8 cellular contexts compared by ENCODE assay signal in the genomic region with DNA sequence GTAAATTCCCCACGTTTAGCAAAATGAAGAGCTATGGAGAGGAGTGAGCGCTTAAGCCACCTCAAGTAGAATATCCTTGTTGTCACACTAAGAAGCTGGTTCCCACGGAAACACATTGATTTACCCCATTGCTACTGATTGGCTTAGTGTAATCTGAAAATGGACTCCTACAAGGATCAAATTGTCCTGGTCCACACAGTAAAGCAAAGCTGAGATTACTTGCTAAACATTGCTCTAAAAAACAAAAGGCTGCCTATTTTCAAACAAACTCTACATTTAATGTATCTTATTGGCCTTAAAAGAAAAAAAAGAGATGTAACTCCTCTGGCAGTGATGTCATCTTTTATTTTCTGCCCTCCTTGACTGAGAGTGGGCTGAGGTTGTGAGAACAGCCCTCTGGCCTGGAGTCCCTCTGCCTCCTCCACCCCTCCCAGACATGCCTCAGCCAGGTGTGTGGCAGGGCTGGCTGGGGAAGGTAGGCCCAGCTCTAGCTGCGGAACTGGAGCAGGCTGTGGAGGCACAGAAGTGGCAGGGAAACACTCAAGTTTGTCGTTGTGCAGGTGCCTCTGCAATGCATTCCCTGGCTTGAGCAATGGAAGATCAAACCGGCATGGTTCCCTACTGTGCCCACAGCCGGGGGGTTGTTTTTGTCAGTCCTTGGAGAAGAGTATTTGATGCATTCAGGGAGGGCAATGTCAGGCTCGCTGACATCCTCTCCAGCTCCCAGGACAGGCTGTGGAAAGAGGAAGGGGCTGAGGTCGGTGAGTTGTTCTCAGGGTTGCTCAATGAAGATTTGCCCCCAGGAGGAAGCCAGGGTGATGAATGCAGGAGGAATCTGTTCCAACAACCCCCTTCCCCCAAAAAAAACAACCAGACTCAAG. TPM values are rescaled to one million over a fixed set of nuclear protein-coding genes. Genes with fewer than 3 reads are reported as not detected.
DNase-seq lines count a peak whose midpoint lies in the region; ATAC-seq and TF ChIP-seq lines count a peak whose summit lies in the region.

No MANE protein-coding gene starts in this region.

- H3K27me3 Mint-ChIP-seq in CD4-positive, alpha-beta T cell, result no peaks in the 10 kb centered on the region

- no peaks in the 10 kb centered on the region for H3K9me3 ChIP-seq in CD4-positive, alpha-beta T cell (ENCODE audit: control insufficient read depth, low read length)

- peak overlapping the region; percentile 32 for H3K4me3 Mint-ChIP-seq in CD4-positive, alpha-beta T cell

- peaks cover 67% of the 10 kb centered on the region for H3K36me3 Mint-ChIP-seq in CD4-positive, alpha-beta T cell (ENCODE audit: low read depth)
- H3K36me3 Mint-ChIP-seq in activated naive CD4-positive, alpha-beta T cell treated with anti-CD3 and anti-CD28 coated beads, Interleukin-2, amount 50 U/mL, for 72 hours, result peaks cover 33 to 46% of the 10 kb centered on the region in 2 donors

- no peaks in the 10 kb centered on the region for H3K27me3 ChIP-seq in CD4-positive, alpha-beta T cell (ENCODE audit: control insufficient read depth, insufficient read depth, low read length)

- H3K27ac ChIP-seq in CD4-positive, alpha-beta T cell (ENCODE audit: low read depth, low read length), result peak overlapping the region; percentile 51

- POLR2A ChIA-PET in CD4-positive, alpha-beta T cell (lab: Charles Lee), result interaction anchor here (0.6 to 5.9 kb wide), 18 partner anchors 9 to 303 kb away, joined by 3 to 76 read pairs (median 4); a partner anchor contains a TSS

- H3K4me1 Mint-ChIP-seq in CD4-positive, alpha-beta T cell (ENCODE audit: low read depth), result peaks cover 62% of the 10 kb centered on the region

- in situ Hi-C loops in KBM-7 (cut with MboI; ENCODE audit: low pct_unique_long_range_greater_than_20kb, low sequenced_read_pairs), result no loop called here

- no peak for TF ChIP-seq CTCF in CD4-positive, alpha-beta T cell (IDR thresholded peaks at IDR 0.05)

- peak; percentile 31 for ATAC-seq in CD4-positive, alpha-beta T cell (ENCODE audit: poor library complexity)
- ATAC-seq in activated naive CD4-positive, alpha-beta T cell treated with anti-CD3 and anti-CD28 coated beads, Interleukin-2, amount 50 U/mL, for 72 hours, result no peak
- peak; percentile 44 for ATAC-seq in Right ventricle myocardium superior (ENCODE audit: poor library complexity)
- no peak for ATAC-seq in GM19328 (IDR thresholded peaks at IDR 0.05; ENCODE audit: unreplicated experiment)
- ATAC-seq in GM19467 (IDR thresholded peaks at IDR 0.05; ENCODE audit: unreplicated experiment), result no peak

- peak in 2 of 10 experiments; percentile 22 to 55 for DNase-seq in CD4-positive, alpha-beta T cell
- peak; percentile 55 for DNase-seq in KBM-7
- DNase-seq in activated naive CD4-positive, alpha-beta T cell treated with anti-CD3 and anti-CD28 coated beads, Interleukin-2, amount 50 U/mL, for 72 hours (ENCODE audit: low spot score in 2 of 2), result no peak
- DNase-seq in Right ventricle myocardium superior, result no peak
- DNase-seq in renal cortical epithelial cell (ENCODE audit: low read depth), result peak; percentile 82
- DNase-seq in GM03348 (ENCODE audit: low spot score), result no peak

- intact Hi-C loops in CD4-positive, alpha-beta T cell (cut with DNase I, micrococcal nuclease), result loop anchor here (2.0 to 5.0 kb wide), 4 partner anchors 19 to 109 kb away; no protein-coding TSS in a partner anchor
- intact Hi-C loops in Right ventricle myocardium superior (cut with DNase I), result loop anchor here (10.0 kb wide), 1 partner anchor 311 kb away; no protein-coding TSS in a partner anchor

- CTCF ChIA-PET in CD4-positive, alpha-beta T cell (lab: Charles Lee), result interaction anchor here (0.7 to 1.5 kb wide), 3 partner anchors 9 to 490 kb away, joined by 3 read pairs; a partner anchor contains a TSS

- H3K9me3 Mint-ChIP-seq in CD4-positive, alpha-beta T cell, result no peaks in the 10 kb centered on the region
- H3K9me3 Mint-ChIP-seq in activated naive CD4-positive, alpha-beta T cell treated with anti-CD3 and anti-CD28 coated beads, Interleukin-2, amount 50 U/mL, for 72 hours, result no peaks in the 10 kb centered on the region

- H3K27ac Mint-ChIP-seq in CD4-positive, alpha-beta T cell, result peak overlapping the region; percentile 97
- H3K27ac Mint-ChIP-seq in activated naive CD4-positive, alpha-beta T cell treated with anti-CD3 and anti-CD28 coated beads, Interleukin-2, amount 50 U/mL, for 72 hours, result peak overlapping the region; percentile 38 to 84

RNA-seq across cellular contexts. Expression of a gene that starts 9.1 kb away (rescaled TPM):
- 100 to 1,000 TPM; 851 to 874 TPM for total RNA-seq in CD4-positive, alpha-beta T cell
- total RNA-seq in activated naive CD4-positive, alpha-beta T cell treated with anti-CD3 and anti-CD28 coated beads, Interleukin-2, amount 50 U/mL, for 72 hours, result 100 to 1,000 TPM in 1 of 2 donors, 10 to 100 TPM in 1; 85.2 to 126 TPM
- 60.2 TPM for total RNA-seq in Right ventricle myocardium superior
- 112 and 126 TPM in 2 replicates for total RNA-seq in renal cortical epithelial cell

Comparison
In these comparisons a context has a peak if more than half of its experiments do, and no peak if none do; other contexts are left out.
1. ATAC-seq: peak in CD4-positive, alpha-beta T cell (single experiment) and Right ventricle myocardium superior (single experiment); none in activated naive CD4-positive, alpha-beta T cell treated with anti-CD3 and anti-CD28 coated beads, Interleukin-2, amount 50 U/mL, for 72 hours (0 of 2), GM19328 (single experiment) and GM19467 (single experiment).
2. DNase-seq: peak in KBM-7 (single experiment) and renal cortical epithelial cell (single experiment); none in activated naive CD4-positive, alpha-beta T cell treated with anti-CD3 and anti-CD28 coated beads, Interleukin-2, amount 50 U/mL, for 72 hours (0 of 2), Right ventricle myocardium superior (single experiment) and GM03348 (single experiment).